In genomic region chr3:43104786-43105185, GRCh38 we compare ENCODE assay signal across 8 cellular contexts. TPM values are rescaled to one million over a fixed set of nuclear protein-coding genes. Genes with fewer than 3 reads are reported as not detected.
DNase-seq lines count a peak whose midpoint lies in the region; ATAC-seq and TF ChIP-seq lines count a peak whose summit lies in the region.

No MANE protein-coding gene starts in this region.

- H3K4me3 Mint-ChIP-seq in activated T-cell treated with anti-CD3 and anti-CD28 coated beads, Interleukin-2, amount 50 U/mL, for 72 hours, result peak overlapping the region; percentile 82 to 83
- peak overlapping the region; percentile 51 for H3K4me3 Mint-ChIP-seq in memory B cell

- intact Hi-C loops in upper lobe of right lung (cut with DNase I), result no loop called here

- H3K4me1 ChIP-seq in upper lobe of right lung, result peaks cover 15% of the 10 kb centered on the region

- no peak overlapping the region for H3K27ac Mint-ChIP-seq in activated T-cell treated with anti-CD3 and anti-CD28 coated beads, Interleukin-2, amount 50 U/mL, for 72 hours
- H3K27ac Mint-ChIP-seq in memory B cell, result no peak overlapping the region

- TF ChIP-seq CTCF in cardiac fibroblast (IDR thresholded peaks at IDR 0.05; ENCODE audit: low read depth, low read length) (no peak), upper lobe of right lung (IDR thresholded peaks at IDR 0.05) (no peak)

- no peaks in the 10 kb centered on the region for H3K27me3 ChIP-seq in upper lobe of right lung

- H3K4me3 ChIP-seq in cardiac fibroblast (replicated peaks in 1 of 2; ENCODE audit: low read depth in 2 of 2, low read length in 2 of 2) (peak overlapping the region; percentile 42 to 64), upper lobe of right lung (peak overlapping the region; percentile 84)

- ATAC-seq in activated T-cell treated with anti-CD3 and anti-CD28 coated beads, Interleukin-2, amount 50 U/mL, for 72 hours (replicated peaks in 1 of 2), result no peak
- no peak for ATAC-seq in memory B cell (ENCODE audit: low read depth)
- no peak for ATAC-seq in upper lobe of right lung
- ATAC-seq in GM18498 (IDR thresholded peaks at IDR 0.05; ENCODE audit: unreplicated experiment), result no peak
- ATAC-seq in HG02973 (IDR thresholded peaks at IDR 0.05; ENCODE audit: unreplicated experiment), result no peak
- ATAC-seq in GM18511 (IDR thresholded peaks at IDR 0.05; ENCODE audit: unreplicated experiment), result no peak

- H3K36me3 Mint-ChIP-seq in activated T-cell treated with anti-CD3 and anti-CD28 coated beads, Interleukin-2, amount 50 U/mL, for 72 hours (ENCODE audit: insufficient read depth in 2 of 2), result no peaks in the 10 kb centered on the region
- no peaks in the 10 kb centered on the region for H3K36me3 Mint-ChIP-seq in memory B cell

- H3K4me1 Mint-ChIP-seq in activated T-cell treated with anti-CD3 and anti-CD28 coated beads, Interleukin-2, amount 50 U/mL, for 72 hours (ENCODE audit: low read depth), result peaks cover 16% of the 10 kb centered on the region
- H3K4me1 Mint-ChIP-seq in memory B cell, result peaks cover 11% of the 10 kb centered on the region

- H3K9me3 ChIP-seq in upper lobe of right lung, result no peaks in the 10 kb centered on the region

- H3K27ac ChIP-seq in upper lobe of right lung, result no peak overlapping the region

- no peaks in the 10 kb centered on the region for H3K36me3 ChIP-seq in upper lobe of right lung

- DNase-seq in activated T-cell treated with anti-CD3 and anti-CD28 coated beads, Interleukin-2, amount 50 U/mL, for 72 hours, result no peak
- no peak for DNase-seq in activated T-cell treated with anti-CD3 and anti-CD28 coated beads, Interleukin-2, amount 50 U/mL, for 1 hour
- no peak for DNase-seq in cardiac fibroblast (ENCODE audit: low read depth in 2 of 2)
- DNase-seq in memory B cell (ENCODE audit: low spot score in 2 of 2), result no peak
- no peak for DNase-seq in upper lobe of right lung

- no peaks in the 10 kb centered on the region for H3K27me3 Mint-ChIP-seq in activated T-cell treated with anti-CD3 and anti-CD28 coated beads, Interleukin-2, amount 50 U/mL, for 72 hours (ENCODE audit: low read depth)
- peaks cover 1% of the 10 kb centered on the region for H3K27me3 Mint-ChIP-seq in memory B cell

- peaks cover 0 to 3% of the 10 kb centered on the region in 2 donors for H3K9me3 Mint-ChIP-seq in activated T-cell treated with anti-CD3 and anti-CD28 coated beads, Interleukin-2, amount 50 U/mL, for 72 hours
- H3K9me3 Mint-ChIP-seq in memory B cell, result no peaks in the 10 kb centered on the region

RNA-seq across cellular contexts. Expression of gene POMGNT2, which starts 1.1 kb away (rescaled TPM):
- 1 to 10 TPM; 5.0 to 6.6 TPM for total RNA-seq in activated T-cell treated with anti-CD3 and anti-CD28 coated beads, Interleukin-2, amount 50 U/mL, for 72 hours
- total RNA-seq in upper lobe of right lung, result 10.8 TPM
